ENCODE assay signal across 8 cellular contexts in genomic region chr17:64148699-64149098, GRCh38. TPM values are rescaled to one million over a fixed set of nuclear protein-coding genes. Genes with fewer than 3 reads are reported as not detected.
DNase-seq lines count a peak whose midpoint lies in the region; ATAC-seq and TF ChIP-seq lines count a peak whose summit lies in the region.

No MANE protein-coding gene starts in this region.

- no peaks in the 10 kb centered on the region for H4K20me1 ChIP-seq in OCI-LY1 (ENCODE audit: insufficient read depth, low read length)

- no peaks in the 10 kb centered on the region for H3K79me2 ChIP-seq in OCI-LY1 (ENCODE audit: insufficient read depth, low read length)

- intact Hi-C loops in esophagus muscularis mucosa (cut with DNase I), result loop anchor here (5.0 kb wide), 2 partner anchors 114 to 134 kb away; partner anchors contain the start of gene TEX2

- WGBS in esophagus muscularis mucosa, result 94% methylated on average over 4 of the region's 4 CpGs

- no peak overlapping the region for H3K9ac ChIP-seq in OCI-LY1 (ENCODE audit: low read length)

- no peaks in the 10 kb centered on the region for H3K27me3 ChIP-seq in OCI-LY1 (ENCODE audit: insufficient read depth, low read length)
- no peaks in the 10 kb centered on the region for H3K27me3 ChIP-seq in esophagus muscularis mucosa

- no peak for ATAC-seq in activated T-cell treated with anti-CD3 and anti-CD28 coated beads, Interleukin-2, amount 50 U/mL, for 4 hours
- ATAC-seq in HG03135 (IDR thresholded peaks at IDR 0.05; ENCODE audit: unreplicated experiment) (no peak), GM18873 (IDR thresholded peaks at IDR 0.05; ENCODE audit: low FRiP score, unreplicated experiment) (no peak)

- H3F3A ChIP-seq in OCI-LY1 (ENCODE audit: insufficient read depth, low read length), result no peaks in the 10 kb centered on the region

- no peak overlapping the region for H3K4me3 Mint-ChIP-seq in activated T-cell treated with anti-CD3 and anti-CD28 coated beads, Interleukin-2, amount 50 U/mL, for 24 hours
- no peak overlapping the region for H3K4me3 Mint-ChIP-seq in activated T-cell treated with anti-CD3 and anti-CD28 coated beads, Interleukin-2, amount 50 U/mL, for 4 hours

- TF ChIP-seq POLR2A in esophagus muscularis mucosa (IDR thresholded peaks at IDR 0.05; ENCODE audit: low read depth), result no peak

- H3K4me3 ChIP-seq in OCI-LY1 (ENCODE audit: low read depth, low read length, poor library complexity, severe bottlenecking) (no peak overlapping the region), esophagus muscularis mucosa (no peak overlapping the region)

- peaks cover 25% of the 10 kb centered on the region for H3K4me1 Mint-ChIP-seq in activated T-cell treated with anti-CD3 and anti-CD28 coated beads, Interleukin-2, amount 50 U/mL, for 24 hours (ENCODE audit: low read depth)
- peaks cover 23% of the 10 kb centered on the region for H3K4me1 Mint-ChIP-seq in activated T-cell treated with anti-CD3 and anti-CD28 coated beads, Interleukin-2, amount 50 U/mL, for 4 hours (ENCODE audit: low read depth)

- no peaks in the 10 kb centered on the region for H3K9me2 ChIP-seq in OCI-LY1 (ENCODE audit: low read depth, low read length)

- peaks cover 36% of the 10 kb centered on the region for H3K36me3 Mint-ChIP-seq in activated T-cell treated with anti-CD3 and anti-CD28 coated beads, Interleukin-2, amount 50 U/mL, for 24 hours (ENCODE audit: low read depth)
- H3K36me3 Mint-ChIP-seq in activated T-cell treated with anti-CD3 and anti-CD28 coated beads, Interleukin-2, amount 50 U/mL, for 4 hours (ENCODE audit: insufficient read depth), result peaks cover 36% of the 10 kb centered on the region

- H2AFZ ChIP-seq in OCI-LY1 (ENCODE audit: low read length), result no peak overlapping the region

- TF ChIP-seq EP300 in esophagus muscularis mucosa (IDR thresholded peaks at IDR 0.05), result no peak

- peaks cover 27% of the 10 kb centered on the region for H3K36me3 ChIP-seq in OCI-LY1 (ENCODE audit: insufficient read depth, low read length)
- peaks cover 0 to 41% (median 19%) of the 10 kb centered on the region in 4 donors for H3K36me3 ChIP-seq in esophagus muscularis mucosa

- peaks cover 22% of the 10 kb centered on the region for H3K4me1 ChIP-seq in OCI-LY1 (ENCODE audit: insufficient read depth, low read length, severe bottlenecking)
- H3K4me1 ChIP-seq in esophagus muscularis mucosa, result peaks cover 22 to 37% (median 31%) of the 10 kb centered on the region in 4 donors

- H3K27ac Mint-ChIP-seq in activated T-cell treated with anti-CD3 and anti-CD28 coated beads, Interleukin-2, amount 50 U/mL, for 24 hours, result no peak overlapping the region

- H3K4me2 ChIP-seq in OCI-LY1 (ENCODE audit: low read length), result no peak overlapping the region

- DNase-seq in activated T-cell treated with anti-CD3 and anti-CD28 coated beads, Interleukin-2, amount 50 U/mL, for 24 hours, result peak; percentile 53
- no peak for DNase-seq in activated T-cell treated with anti-CD3 and anti-CD28 coated beads, Interleukin-2, amount 50 U/mL, for 4 hours
- DNase-seq in esophagus muscularis mucosa (ENCODE audit: extremely low spot score) (no peak), substantia nigra (lab: John Stamatoyannopoulos, UW) (peak in 36 of 49 donors; percentile 5 to 73 (median 38)), SKM-1 treated with dmso at 0.1 percent for 144 hours (lab: John Stamatoyannopoulos, UW; ENCODE audit: unreplicated experiment) (no peak)

- H3K27ac ChIP-seq in OCI-LY1 (ENCODE audit: low read depth, low read length, poor library complexity, severe bottlenecking) (peak overlapping the region; percentile 91), esophagus muscularis mucosa (replicated peaks in 1 of 4) (peak overlapping the region in 3 of 4 donors; percentile 38 to 96 (median 86)), substantia nigra (ENCODE audit: low read depth, low read length, poor library complexity, severe bottlenecking) (peak overlapping the region; percentile 8)

- H3K9me3 ChIP-seq in OCI-LY1 (ENCODE audit: low read length) (no peaks in the 10 kb centered on the region), esophagus muscularis mucosa (no peaks in the 10 kb centered on the region)

- TF ChIP-seq CTCF in OCI-LY1 (IDR thresholded peaks at IDR 0.05; ENCODE audit: low read length) (no peak), esophagus muscularis mucosa (IDR thresholded peaks at IDR 0.05) (no peak)

- no peaks in the 10 kb centered on the region for H3K9me3 Mint-ChIP-seq in activated T-cell treated with anti-CD3 and anti-CD28 coated beads, Interleukin-2, amount 50 U/mL, for 24 hours
- no peaks in the 10 kb centered on the region for H3K9me3 Mint-ChIP-seq in activated T-cell treated with anti-CD3 and anti-CD28 coated beads, Interleukin-2, amount 50 U/mL, for 4 hours

- no peaks in the 10 kb centered on the region for H3K27me3 Mint-ChIP-seq in activated T-cell treated with anti-CD3 and anti-CD28 coated beads, Interleukin-2, amount 50 U/mL, for 24 hours
- H3K27me3 Mint-ChIP-seq in activated T-cell treated with anti-CD3 and anti-CD28 coated beads, Interleukin-2, amount 50 U/mL, for 4 hours (ENCODE audit: low read depth), result no peaks in the 10 kb centered on the region

RNA-seq across cellular contexts. Expression of gene ERN1, which starts 18.8 kb away (rescaled TPM):
- total RNA-seq in activated T-cell treated with anti-CD3 and anti-CD28 coated beads, Interleukin-2, amount 50 U/mL, for 4 hours, result 10 to 100 TPM; 16.2 to 29.3 (median 21.0) TPM
- total RNA-seq in esophagus muscularis mucosa, result 10 to 100 TPM in 1 of 4 donors, 1 to 10 TPM in 3; 6.2 to 11.2 (median 9.3) TPM

Comparison
In these comparisons a context has a peak if more than half of its experiments do, and no peak if none do; other contexts are left out.
1. DNase-seq: peak in activated T-cell treated with anti-CD3 and anti-CD28 coated beads, Interleukin-2, amount 50 U/mL, for 24 hours (single experiment) and substantia nigra (36 of 49); none in activated T-cell treated with anti-CD3 and anti-CD28 coated beads, Interleukin-2, amount 50 U/mL, for 4 hours (single experiment), esophagus muscularis mucosa (single experiment) and SKM-1 treated with dmso at 0.1 percent for 144 hours (single experiment).
2. H3K27ac ChIP-seq: peak in every context shown above with its lines; median percentile 91 in OCI-LY1; 86 in esophagus muscularis mucosa; 8 in substantia nigra.